ENCODE assay signal across 1 cellular context in the genomic region with DNA sequence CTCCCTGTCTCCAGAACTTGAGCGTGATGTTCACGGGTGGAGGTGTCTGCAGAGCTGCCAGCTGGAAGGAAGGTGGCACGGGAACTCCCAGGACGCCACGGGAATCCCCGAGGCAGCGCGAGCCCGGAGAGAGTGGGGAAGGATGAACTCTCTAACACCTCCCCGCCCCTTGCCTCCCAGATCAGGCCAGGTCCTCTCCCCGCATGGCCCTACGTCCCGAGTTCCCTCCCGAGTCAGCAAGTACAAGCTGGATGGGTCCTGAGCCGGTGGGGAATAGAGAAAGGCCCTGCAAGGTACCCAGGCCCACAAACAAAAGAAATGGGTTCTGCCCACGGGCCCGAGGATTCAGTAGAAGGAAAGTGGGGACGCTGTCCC.
TF ChIP-seq lines count a peak whose summit lies in the region.

No MANE protein-coding gene starts in this region.

TF ChIP-seq in HepG2, 621 proteins besides CTCF, POLR2A, EP300 and RAD21:
- TF ChIP-seq TSC22D2 (CRISPR knock-in tag; IDR thresholded peaks at IDR 0.05; ENCODE audit: borderline replicate concordance): 0 out of 2 replicates have a peak, but pooled peaks have one; percentile 23
